In the genomic region with DNA sequence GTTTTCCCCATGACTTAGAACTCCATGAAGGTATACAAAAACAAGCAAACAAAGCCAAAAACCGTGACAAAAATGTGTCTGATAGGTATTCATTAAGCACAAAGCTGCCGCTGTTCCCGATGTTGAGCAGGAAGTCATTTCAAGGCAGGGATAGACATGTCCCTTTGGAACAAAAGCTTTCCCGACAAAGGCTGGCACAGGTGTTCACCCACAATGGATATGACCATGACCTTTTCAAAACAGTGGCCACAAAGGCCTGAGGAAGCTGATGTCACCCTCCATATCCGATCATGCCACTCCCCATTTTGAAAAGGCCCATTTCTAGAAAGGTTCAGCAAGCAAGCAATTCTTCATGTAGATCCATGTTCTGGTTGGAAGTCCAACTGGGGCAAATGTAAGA, we compare ENCODE assay signal across 1 cellular context.
TF ChIP-seq lines count a peak whose summit lies in the region.

No MANE protein-coding gene starts in this region.

TF ChIP-seq in K562, 482 proteins besides CTCF, POLR2A, EP300 and RAD21 (continued from another document):
- TF ChIP-seq, protein P1, sequence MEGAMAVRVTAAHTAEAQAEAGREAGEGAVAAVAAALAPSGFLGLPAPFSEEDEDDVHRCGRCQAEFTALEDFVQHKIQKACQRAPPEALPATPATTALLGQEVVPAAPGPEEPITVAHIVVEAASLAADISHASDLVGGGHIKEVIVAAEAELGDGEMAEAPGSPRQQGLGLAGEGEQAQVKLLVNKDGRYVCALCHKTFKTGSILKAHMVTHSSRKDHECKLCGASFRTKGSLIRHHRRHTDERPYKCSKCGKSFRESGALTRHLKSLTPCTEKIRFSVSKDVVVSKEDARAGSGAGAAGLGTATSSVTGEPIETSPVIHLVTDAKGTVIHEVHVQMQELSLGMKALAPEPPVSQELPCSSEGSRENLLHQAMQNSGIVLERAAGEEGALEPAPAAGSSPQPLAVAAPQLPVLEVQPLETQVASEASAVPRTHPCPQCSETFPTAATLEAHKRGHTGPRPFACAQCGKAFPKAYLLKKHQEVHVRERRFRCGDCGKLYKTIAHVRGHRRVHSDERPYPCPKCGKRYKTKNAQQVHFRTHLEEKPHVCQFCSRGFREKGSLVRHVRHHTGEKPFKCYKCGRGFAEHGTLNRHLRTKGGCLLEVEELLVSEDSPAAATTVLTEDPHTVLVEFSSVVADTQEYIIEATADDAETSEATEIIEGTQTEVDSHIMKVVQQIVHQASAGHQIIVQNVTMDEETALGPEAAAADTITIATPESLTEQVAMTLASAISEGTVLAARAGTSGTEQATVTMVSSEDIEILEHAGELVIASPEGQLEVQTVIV (CRISPR knock-in tag; IDR thresholded peaks at IDR 0.05; ENCODE audit: borderline replicate concordance), result no peak
- TF ChIP-seq NR4A1 (CRISPR knock-in tag; IDR thresholded peaks at IDR 0.05) (no peak), NR4A1 (tag; IDR thresholded peaks at IDR 0.05) (no peak), NR2C2 (CRISPR knock-in tag; IDR thresholded peaks at IDR 0.05) (no peak), NR2C2 (tag; IDR thresholded peaks at IDR 0.05) (no peak), FOXA1 (IDR thresholded peaks at IDR 0.05; ENCODE audit: borderline replicate concordance) (no peak), GTF2E2 (tag; IDR thresholded peaks at IDR 0.05) (no peak), ZNF431 (CRISPR knock-in tag; IDR thresholded peaks at IDR 0.05) (no peak), RFX5 (IDR thresholded peaks at IDR 0.05; ENCODE audit: low read depth, low read length) (no peak), SNRNP70 (optimal IDR thresholded peaks at IDR 0.05; ENCODE audit: low read depth, low read length) (no peak)
- TF ChIP-seq, protein P2, sequence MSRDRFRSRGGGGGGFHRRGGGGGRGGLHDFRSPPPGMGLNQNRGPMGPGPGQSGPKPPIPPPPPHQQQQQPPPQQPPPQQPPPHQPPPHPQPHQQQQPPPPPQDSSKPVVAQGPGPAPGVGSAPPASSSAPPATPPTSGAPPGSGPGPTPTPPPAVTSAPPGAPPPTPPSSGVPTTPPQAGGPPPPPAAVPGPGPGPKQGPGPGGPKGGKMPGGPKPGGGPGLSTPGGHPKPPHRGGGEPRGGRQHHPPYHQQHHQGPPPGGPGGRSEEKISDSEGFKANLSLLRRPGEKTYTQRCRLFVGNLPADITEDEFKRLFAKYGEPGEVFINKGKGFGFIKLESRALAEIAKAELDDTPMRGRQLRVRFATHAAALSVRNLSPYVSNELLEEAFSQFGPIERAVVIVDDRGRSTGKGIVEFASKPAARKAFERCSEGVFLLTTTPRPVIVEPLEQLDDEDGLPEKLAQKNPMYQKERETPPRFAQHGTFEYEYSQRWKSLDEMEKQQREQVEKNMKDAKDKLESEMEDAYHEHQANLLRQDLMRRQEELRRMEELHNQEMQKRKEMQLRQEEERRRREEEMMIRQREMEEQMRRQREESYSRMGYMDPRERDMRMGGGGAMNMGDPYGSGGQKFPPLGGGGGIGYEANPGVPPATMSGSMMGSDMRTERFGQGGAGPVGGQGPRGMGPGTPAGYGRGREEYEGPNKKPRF (IDR thresholded peaks at IDR 0.05; ENCODE audit: low read depth, low read length), result no peak
